ENCODE assay signal across 16 cellular contexts in genomic region chr4:84727491-84727890, GRCh38.
DNase-seq lines count a peak whose midpoint lies in the region; ATAC-seq and TF ChIP-seq lines count a peak whose summit lies in the region.
"Had no signal": no experiment of that assay in that cellular context is flagged by ENCODE, and none has a peak within 500 bp of the region (broad histone marks: within the 10 kb centered on the region; RNA-seq: fewer than 3 reads in every experiment).

No MANE protein-coding gene starts in this region.

- DNase-seq in DMS79 treated with DMSO at 0.1 percent for 48 hours (lab: John Stamatoyannopoulos, UW) (peak; percentile 15), DMS79 (lab: John Stamatoyannopoulos, UW) (no peak), T-helper 17 cell (no peak), neural progenitor cell (ENCODE audit: low spot score) (no peak), natural killer cell (no peak), KG1 (lab: John Stamatoyannopoulos, UW) (no peak), foreskin fibroblast (no peak)
- DNase-seq: AML-193; CD4-positive, CD25-positive, alpha-beta regulatory T cell; DMS53; EL had no signal

- H3K27ac ChIP-seq in neural progenitor cell = peak overlapping the region; percentile 39
- H3K27ac ChIP-seq: 22Rv1; BLaER1 treated with 17β-estradiol and CSF1 and Interleukin-3, amounts not matched to agents 10 nM and 100 nM; HL-60 had no signal

- no peaks in the 10 kb centered on the region for H3F3A ChIP-seq in neural progenitor cell (ENCODE audit: low read depth)

- no peak for TF ChIP-seq CTCF in neural progenitor cell (IDR thresholded peaks at IDR 0.05)
- no peak for TF ChIP-seq CTCF in natural killer cell (IDR thresholded peaks at IDR 0.05)
- TF ChIP-seq CTCF in foreskin fibroblast (IDR thresholded peaks at IDR 0.05; ENCODE audit: low read depth, low read length) = no peak

- no peak overlapping the region for H3K4me3 Mint-ChIP-seq in T-helper 17 cell
- H3K4me3 Mint-ChIP-seq in neural progenitor cell = no peak overlapping the region
- no peak overlapping the region for H3K4me3 Mint-ChIP-seq in natural killer cell
- H3K4me3 Mint-ChIP-seq: CD4-positive, CD25-positive, alpha-beta regulatory T cell had no signal

- H3K4me1 Mint-ChIP-seq in T-helper 17 cell (peaks cover 8% of the 10 kb centered on the region), neural progenitor cell (no peaks in the 10 kb centered on the region), natural killer cell (no peaks in the 10 kb centered on the region)
- H3K4me1 Mint-ChIP-seq: CD4-positive, CD25-positive, alpha-beta regulatory T cell had no signal

- H3K4me2 ChIP-seq in neural progenitor cell = no peak overlapping the region

- H3K36me3 ChIP-seq in neural progenitor cell = peaks cover 9% of the 10 kb centered on the region

- H2AFZ ChIP-seq in neural progenitor cell (replicated peaks) = no peak overlapping the region

- H3K4me1 ChIP-seq in neural progenitor cell = no peaks in the 10 kb centered on the region
- H3K4me1 ChIP-seq: HAP-1 had no signal

- ATAC-seq in T-helper 17 cell (peak; percentile 52), natural killer cell (no peak)
- ATAC-seq: K562 had no signal

- H3K9me3 ChIP-seq in T-helper 17 cell (ENCODE audit: control insufficient read depth, low read length, poor library complexity, severe bottlenecking) (no peaks in the 10 kb centered on the region), neural progenitor cell (ENCODE audit: low read depth) (no peaks in the 10 kb centered on the region)
- H3K9me3 ChIP-seq: BLaER1 treated with 17β-estradiol and CSF1 and Interleukin-3, amounts not matched to agents 10 nM and 100 nM; HAP-1 had no signal

- H3K79me2 ChIP-seq in neural progenitor cell (ENCODE audit: low read depth) = no peaks in the 10 kb centered on the region

- H3K27ac Mint-ChIP-seq in T-helper 17 cell (no peak overlapping the region), neural progenitor cell (no peak overlapping the region), natural killer cell (no peak overlapping the region)
- H3K27ac Mint-ChIP-seq: CD4-positive, CD25-positive, alpha-beta regulatory T cell had no signal

- no peaks in the 10 kb centered on the region for H3K9me3 Mint-ChIP-seq in neural progenitor cell
- H3K9me3 Mint-ChIP-seq in natural killer cell = peaks cover 0 to 6% of the 10 kb centered on the region in 2 donors
- H3K9me3 Mint-ChIP-seq: CD4-positive, CD25-positive, alpha-beta regulatory T cell had no signal

- no peak overlapping the region for H3K9ac ChIP-seq in neural progenitor cell
- H3K9ac ChIP-seq: BLaER1 treated with 17β-estradiol and CSF1 and Interleukin-3, amounts not matched to agents 10 nM and 100 nM had no signal

- no peak overlapping the region for H3K4me3 ChIP-seq in neural progenitor cell
- H3K4me3 ChIP-seq in foreskin fibroblast (ENCODE audit: low read depth in 1 of 2, low read length in 2 of 2) = no peak overlapping the region
- H3K4me3 ChIP-seq: BLaER1 treated with 17β-estradiol and CSF1 and Interleukin-3, amounts not matched to agents 10 nM and 100 nM; HAP-1; K562 had no signal

- intact Hi-C loops in natural killer cell (cut with micrococcal nuclease) = no loop called here

- H3K27me3 Mint-ChIP-seq in T-helper 17 cell (no peaks in the 10 kb centered on the region), neural progenitor cell (ENCODE audit: insufficient read depth, low read depth) (no peaks in the 10 kb centered on the region), natural killer cell (ENCODE audit: low read depth in 2 of 2) (peaks cover 0 to 2% of the 10 kb centered on the region in 2 donors)
- H3K27me3 Mint-ChIP-seq: CD4-positive, CD25-positive, alpha-beta regulatory T cell had no signal

- no peaks in the 10 kb centered on the region for H4K20me1 ChIP-seq in neural progenitor cell (ENCODE audit: low read depth)

- no peaks in the 10 kb centered on the region for H3K27me3 ChIP-seq in neural progenitor cell
- H3K27me3 ChIP-seq: BLaER1 treated with 17β-estradiol and CSF1 and Interleukin-3, amounts not matched to agents 10 nM and 100 nM had no signal

- H3K36me3 Mint-ChIP-seq in T-helper 17 cell (ENCODE audit: low read depth) (no peaks in the 10 kb centered on the region), neural progenitor cell (peaks cover 26% of the 10 kb centered on the region), natural killer cell (no peaks in the 10 kb centered on the region)
- H3K36me3 Mint-ChIP-seq: CD4-positive, CD25-positive, alpha-beta regulatory T cell had no signal
